In genomic region chr6:148441454-148441911, GRCh38 we compare ENCODE assay signal across 8 cellular contexts.
DNase-seq lines count a peak whose midpoint lies in the region; ATAC-seq, FAIRE-seq and TF ChIP-seq lines count a peak whose summit lies in the region.

No MANE protein-coding gene starts in this region.

- no peak for FAIRE-seq in kidney (lab: Jason Lieb, UNC)

- no peak overlapping the region for H3K27ac Mint-ChIP-seq in activated CD8-positive, alpha-beta T cell treated with anti-CD3 and anti-CD28 coated beads, Interleukin-2, amount 10 ng/mL, durations not matched to agents 7 days and 5 days
- H3K27ac Mint-ChIP-seq in CD4-positive, alpha-beta T cell: no peak overlapping the region

- peak overlapping the region; percentile 37 to 74 for H3K27ac ChIP-seq in kidney (ENCODE audit: low read depth in 2 of 2, low read length in 2 of 2)
- no peak overlapping the region for H3K27ac ChIP-seq in CD4-positive, alpha-beta T cell (ENCODE audit: low read depth, low read length)

- H3K9me3 ChIP-seq in kidney (ENCODE audit: control insufficient read depth in 1 of 2, low read length in 2 of 2): no peaks in the 10 kb centered on the region
- no peaks in the 10 kb centered on the region for H3K9me3 ChIP-seq in CD4-positive, alpha-beta T cell (ENCODE audit: control insufficient read depth, low read length)

- no peak overlapping the region for H3K4me3 Mint-ChIP-seq in activated CD8-positive, alpha-beta T cell treated with anti-CD3 and anti-CD28 coated beads, Interleukin-2, amount 10 ng/mL, durations not matched to agents 7 days and 5 days
- no peak overlapping the region for H3K4me3 Mint-ChIP-seq in CD4-positive, alpha-beta T cell

- H3K36me3 ChIP-seq in kidney (ENCODE audit: control insufficient read depth in 1 of 2, insufficient read depth in 2 of 2, low read length in 2 of 2): no peaks in the 10 kb centered on the region

- peak; percentile 5 for DNase-seq in CD1c-positive myeloid dendritic cell (ENCODE audit: extremely low spot score)
- no peak for DNase-seq in activated CD8-positive, alpha-beta T cell treated with anti-CD3 and anti-CD28 coated beads, Interleukin-2, amount 10 ng/mL, durations not matched to agents 7 days and 5 days
- DNase-seq in kidney: no peak
- no peak for DNase-seq in GM20000 (ENCODE audit: low spot score)
- DNase-seq in CD4-positive, alpha-beta T cell: no peak
- no peak for DNase-seq in NCI-H2227 treated with DMSO at 0.1 percent for 48 hours (lab: John Stamatoyannopoulos, UW)
- DNase-seq in stimulated activated CD4-positive, alpha-beta T cell treated with anti-CD3 and anti-CD28 coated beads, Interleukin-4, amount 100 ng/mL, for 1 hour: no peak

- H3K27me3 Mint-ChIP-seq in activated CD8-positive, alpha-beta T cell treated with anti-CD3 and anti-CD28 coated beads, Interleukin-2, amount 10 ng/mL, durations not matched to agents 7 days and 5 days (ENCODE audit: low read depth): peaks cover 4% of the 10 kb centered on the region
- peaks cover 22% of the 10 kb centered on the region for H3K27me3 Mint-ChIP-seq in CD4-positive, alpha-beta T cell

- H3K36me3 Mint-ChIP-seq in activated CD8-positive, alpha-beta T cell treated with anti-CD3 and anti-CD28 coated beads, Interleukin-2, amount 10 ng/mL, durations not matched to agents 7 days and 5 days (ENCODE audit: low read depth): no peaks in the 10 kb centered on the region
- H3K36me3 Mint-ChIP-seq in CD4-positive, alpha-beta T cell (ENCODE audit: low read depth): no peaks in the 10 kb centered on the region

- H3K4me1 ChIP-seq in kidney (ENCODE audit: control insufficient read depth in 1 of 2, insufficient read depth in 1 of 2, low read depth in 1 of 2, low read length in 2 of 2): peaks cover 5 to 15% of the 10 kb centered on the region in 2 donors

- no peaks in the 10 kb centered on the region for H3K27me3 ChIP-seq in CD4-positive, alpha-beta T cell (ENCODE audit: control insufficient read depth, insufficient read depth, low read length)

- H3K4me1 Mint-ChIP-seq in activated CD8-positive, alpha-beta T cell treated with anti-CD3 and anti-CD28 coated beads, Interleukin-2, amount 10 ng/mL, durations not matched to agents 7 days and 5 days (ENCODE audit: low read depth): peaks cover 4% of the 10 kb centered on the region
- no peaks in the 10 kb centered on the region for H3K4me1 Mint-ChIP-seq in CD4-positive, alpha-beta T cell (ENCODE audit: low read depth)

- peak overlapping the region in 1 of 2 donors; percentile 13 for H3K9ac ChIP-seq in kidney (ENCODE audit: low read length in 2 of 2)

- H3K9me3 Mint-ChIP-seq in activated CD8-positive, alpha-beta T cell treated with anti-CD3 and anti-CD28 coated beads, Interleukin-2, amount 10 ng/mL, durations not matched to agents 7 days and 5 days (ENCODE audit: insufficient read depth): no peaks in the 10 kb centered on the region
- no peaks in the 10 kb centered on the region for H3K9me3 Mint-ChIP-seq in CD4-positive, alpha-beta T cell

- CTCF ChIA-PET in activated CD8-positive, alpha-beta T cell treated with anti-CD3 and anti-CD28 coated beads, Interleukin-2, amount 10 ng/mL, durations not matched to agents 7 days and 5 days (lab: Charles Lee): no interaction called here
- CTCF ChIA-PET in CD4-positive, alpha-beta T cell (lab: Charles Lee): no interaction called here

- TF ChIP-seq CTCF in kidney (IDR thresholded peaks at IDR 0.05; ENCODE audit: borderline replicate concordance, extremely low read depth, insufficient read depth): no peak
- no peak for TF ChIP-seq CTCF in GM20000 (IDR thresholded peaks at IDR 0.05; ENCODE audit: extremely low read depth, missing control alignments)
- no peak for TF ChIP-seq CTCF in CD4-positive, alpha-beta T cell (IDR thresholded peaks at IDR 0.05)

- intact Hi-C loops in kidney (cut with DNase I): no loop called here
- intact Hi-C loops in CD4-positive, alpha-beta T cell (cut with DNase I, micrococcal nuclease): no loop called here

- POLR2A ChIA-PET in activated CD8-positive, alpha-beta T cell treated with anti-CD3 and anti-CD28 coated beads, Interleukin-2, amount 10 ng/mL, durations not matched to agents 7 days and 5 days (lab: Charles Lee): interaction anchor here (0.6 kb wide), 1 partner anchor 204 kb away, joined by 3 read pairs; no protein-coding TSS in a partner anchor
- POLR2A ChIA-PET in CD4-positive, alpha-beta T cell (lab: Charles Lee): no interaction called here

- H3K4me3 ChIP-seq in kidney (ENCODE audit: low read length in 2 of 2): no peak overlapping the region

- peak; percentile 93 for ATAC-seq in HG03378 (IDR thresholded peaks at IDR 0.05; ENCODE audit: unreplicated experiment)
- ATAC-seq in activated CD8-positive, alpha-beta T cell treated with anti-CD3 and anti-CD28 coated beads, Interleukin-2, amount 10 ng/mL, durations not matched to agents 7 days and 5 days: peak; percentile 71
- ATAC-seq in CD4-positive, alpha-beta T cell (ENCODE audit: poor library complexity): no peak
